Comparison of ENCODE assay signal across 13 cellular contexts in genomic region chr16:51149251-51149661, GRCh38. TPM values are rescaled to one million over a fixed set of nuclear protein-coding genes. Genes with fewer than 3 reads are reported as not detected.
DNase-seq lines count a peak whose midpoint lies in the region; ATAC-seq and TF ChIP-seq lines count a peak whose summit lies in the region.
"Had no signal": no experiment of that assay in that cellular context is flagged by ENCODE, and none has a peak within 500 bp of the region (broad histone marks: within the 10 kb centered on the region; RNA-seq: fewer than 3 reads in every experiment).

No MANE protein-coding gene starts in this region.

- peaks cover 24% of the 10 kb centered on the region for H3K36me3 Mint-ChIP-seq in GM23338 (ENCODE audit: low read depth)

- H3K27ac Mint-ChIP-seq in GM23338, result peak overlapping the region; percentile 83

- peak overlapping the region; percentile 85 for H3K4me2 ChIP-seq in GM23338
- no peak overlapping the region for H3K4me2 ChIP-seq in PC-3 (ENCODE audit: low read length)
- H3K4me2 ChIP-seq: PC-9 had no signal

- H3K36me3 ChIP-seq in GM23338 (ENCODE audit: insufficient read depth) (no peaks in the 10 kb centered on the region), iPS-15b (ENCODE audit: control insufficient read depth, insufficient read depth, low read length) (no peaks in the 10 kb centered on the region), PC-3 (ENCODE audit: low read depth, low read length) (no peaks in the 10 kb centered on the region)
- H3K36me3 ChIP-seq: sigmoid colon had no signal

- peaks cover 40% of the 10 kb centered on the region for H3K27me3 ChIP-seq in GM23338 (ENCODE audit: insufficient read depth)
- H3K27me3 ChIP-seq in iPS-15b (ENCODE audit: control insufficient read depth, insufficient read depth, low read length), result peaks cover 28% of the 10 kb centered on the region
- no peaks in the 10 kb centered on the region for H3K27me3 ChIP-seq in PC-3 (ENCODE audit: low read length)

- peaks cover 56% of the 10 kb centered on the region for H3K4me1 Mint-ChIP-seq in GM23338

- H3K9me3 Mint-ChIP-seq in GM23338, result peaks cover 3% of the 10 kb centered on the region; the same call in 2 of the 3 replicates

- peak overlapping the region; percentile 96 for H3K4me3 Mint-ChIP-seq in GM23338
- H3K4me3 Mint-ChIP-seq: central memory CD8-positive, alpha-beta T cell had no signal

- H3K4me3 ChIP-seq in GM23338 (peak overlapping the region; percentile 94), iPS-15b (ENCODE audit: low read depth, low read length) (peak overlapping the region; percentile 85), PC-3 (ENCODE audit: low read length) (no peak overlapping the region)
- H3K4me3 ChIP-seq: PC-9, sigmoid colon had no signal

- H3K27me3 Mint-ChIP-seq in GM23338 (ENCODE audit: insufficient read depth, low read depth, poor library complexity), result peaks cover 14% of the 10 kb centered on the region

- DNase-seq in GM23338 (ENCODE audit: low spot score), result peak; percentile 36
- DNase-seq in pons (ENCODE audit: low spot score), result peak; percentile 46
- DNase-seq in NCI-H1092 treated with DMSO at 0.1 percent for 48 hours (lab: John Stamatoyannopoulos, UW), result no peak
- no peak for DNase-seq in PC-3
- DNase-seq in NCI-H69 (lab: John Stamatoyannopoulos, UW), result no peak
- DNase-seq: DMS153, NCI-H1930, PC-9, sigmoid colon had no signal

- H3K4me1 ChIP-seq in GM23338 (ENCODE audit: insufficient read depth) (peaks cover 49% of the 10 kb centered on the region), iPS-15b (ENCODE audit: control insufficient read depth, insufficient read depth, low read length) (peaks cover 16% of the 10 kb centered on the region), PC-3 (ENCODE audit: insufficient read depth, low read length) (no peaks in the 10 kb centered on the region)

- TF ChIP-seq CTCF in GM23338 (conservative IDR thresholded peaks at IDR 0.05; ENCODE audit: low read depth in 2 of 2), result no peak
- TF ChIP-seq CTCF in PC-3 (conservative IDR thresholded peaks at IDR 0.05; ENCODE audit: low read depth, low read length), result no peak

- peak overlapping the region; percentile 71 for H3K9ac ChIP-seq in iPS-15b (ENCODE audit: low read depth, low read length)
- no peak overlapping the region for H3K9ac ChIP-seq in PC-3 (ENCODE audit: low read length)

- ATAC-seq in GM23338 (no peak), PC-3 (no peak), HG03039 (IDR thresholded peaks at IDR 0.05; ENCODE audit: unreplicated experiment) (no peak)

- H2AFZ ChIP-seq in GM23338 (no peak overlapping the region), PC-3 (ENCODE audit: low read length) (no peak overlapping the region)
- H2AFZ ChIP-seq: PC-9 had no signal

- CTCF ChIA-PET in PC-3 (lab: Charles Lee), result no interaction called here

- H3K9me3 ChIP-seq in iPS-15b (ENCODE audit: control insufficient read depth, insufficient read depth, low read length) (no peaks in the 10 kb centered on the region), PC-3 (ENCODE audit: low read length) (no peaks in the 10 kb centered on the region)
- H3K9me3 ChIP-seq: sigmoid colon had no signal

- POLR2A ChIA-PET in PC-3 (lab: Charles Lee; ENCODE audit: unreplicated experiment), result no interaction called here

- H3K27ac ChIP-seq in GM23338 (ENCODE audit: low read depth) (no peak overlapping the region), angular gyrus (ENCODE audit: low read depth, low read length) (peak overlapping the region; percentile 89), PC-3 (ENCODE audit: low read length) (no peak overlapping the region)
- H3K27ac ChIP-seq: PC-9, sigmoid colon had no signal

- H3F3A ChIP-seq in GM23338 (replicated peaks; ENCODE audit: low read depth), result no peaks in the 10 kb centered on the region
- no peaks in the 10 kb centered on the region for H3F3A ChIP-seq in PC-3 (ENCODE audit: low read length, unreplicated experiment)

- H4K20me1 ChIP-seq in GM23338 (replicated peaks; ENCODE audit: insufficient read depth) (peaks cover 9% of the 10 kb centered on the region; the same call in 1 of the 2 replicates), PC-3 (ENCODE audit: low read length) (no peaks in the 10 kb centered on the region)

- H3K9me2 ChIP-seq in GM23338 (ENCODE audit: insufficient read depth), result no peaks in the 10 kb centered on the region
- no peaks in the 10 kb centered on the region for H3K9me2 ChIP-seq in PC-3 (replicated peaks; ENCODE audit: low read length)

- no TSS peak for BruUV-seq in PC-3 (replicated peaks; lab: Mats Ljungman, UMichigan)

- H3K79me2 ChIP-seq in GM23338 (replicated peaks; ENCODE audit: insufficient read depth) (peaks cover 67% of the 10 kb centered on the region), PC-3 (ENCODE audit: low read length) (no peaks in the 10 kb centered on the region)

- intact Hi-C loops in PC-3 (cut with micrococcal nuclease), result no loop called here

TF ChIP-seq in GM23338, 12 proteins besides CTCF, POLR2A, EP300 and RAD21:
- TF ChIP-seq ZNF331 (CRISPR knock-in tag; IDR thresholded peaks at IDR 0.05; ENCODE audit: low read depth) (no peak), EZH2 (IDR thresholded peaks at IDR 0.05; ENCODE audit: low read depth, unreplicated experiment) (peak; percentile 7)

RNA-seq across cellular contexts. Expression of gene SALL1, which starts 1.8 kb away (rescaled TPM):
- 20.2 and 22.7 TPM in 2 replicates for total RNA-seq in GM23338 (2014; rRNA removed; shearing (Covaris generic))
- 9.0 and 9.4 TPM in 2 replicates for polyA plus RNA-seq in GM23338 (2016; fragmentation: Nextera tagmentation; extraction: Ambion mirVana)
- total RNA-seq in PC-3 (2014; rRNA removed), result not detected in 2 replicates
- total RNA-seq: PC-9, sigmoid colon had no signal

Comparison
In these comparisons a context has a peak if more than half of its experiments do, and no peak if none do; other contexts are left out.
1. DNase-seq: peak in GM23338 (single experiment) and pons (single experiment); none in NCI-H1092 treated with DMSO at 0.1 percent for 48 hours (single experiment), PC-3 (single experiment) and NCI-H69 (single experiment).
2. RNA of gene SALL1, which starts 1.8 kb away (total RNA-seq): 20.2 to 22.7 TPM in GM23338; not detected in PC-3; every median in the first group is over 10 times any median in the second.